ENCODE assay signal across 13 cellular contexts in genomic region chr1:23120383-23120782, GRCh38.
"Had no signal": no experiment of that assay in that cellular context is flagged by ENCODE, and none has a peak within 500 bp of the region (broad histone marks: within the 10 kb centered on the region; RNA-seq: fewer than 3 reads in every experiment).

No MANE protein-coding gene starts in this region.

- H3K4me3 Mint-ChIP-seq: nephron progenitor cell had no signal

- H3K27me3 ChIP-seq: brain microvascular endothelial cell, dorsolateral prefrontal cortex, esophagus muscularis mucosa, pancreas, tibial artery had no signal

- H3K27ac Mint-ChIP-seq: nephron progenitor cell had no signal

- H3K4me3 ChIP-seq: pancreas, skin epidermis had no signal

- H3K27ac ChIP-seq: pancreas had no signal

- H3K36me3 ChIP-seq: brain microvascular endothelial cell, esophagus muscularis mucosa, pancreas, tibial artery had no signal

- ATAC-seq: left colon, pancreas had no signal

- H3K9me3 ChIP-seq: esophagus muscularis mucosa, pancreas, tibial artery had no signal

- DNase-seq: activated CD4-positive, alpha-beta T cell treated with anti-CD3 and anti-CD28 coated beads, Interleukin-2, amount 50 U/mL, for 48 hours; activated CD4-positive, CD25-positive, alpha-beta regulatory T cell treated with anti-CD3 and anti-CD28 coated beads, Interleukin-2, amount 50 U/mL, for 72 hours; activated naive CD4-positive, alpha-beta T cell treated with anti-CD3 and anti-CD28 coated beads, Interleukin-2, amount 50 U/mL, for 16 hours; brain microvascular endothelial cell; dorsolateral prefrontal cortex; glutamatergic neuron; left colon; nephron progenitor cell; pancreas; retina; tibial artery had no signal

- H3K9me3 Mint-ChIP-seq: nephron progenitor cell had no signal
